ENCODE assay signal across 8 cellular contexts in genomic region chr9:129027685-129028191, GRCh38. TPM values are rescaled to one million over a fixed set of nuclear protein-coding genes. Genes with fewer than 3 reads are reported as not detected.
DNase-seq lines count a peak whose midpoint lies in the region; ATAC-seq and FAIRE-seq lines count a peak whose summit lies in the region.

No MANE protein-coding gene starts in this region.

- FAIRE-seq in urothelium cell line (lab: Jason Lieb, UNC): no peak

- H3K27ac ChIP-seq in mucosa of rectum (ENCODE audit: low read depth in 2 of 2, low read length in 2 of 2): peak overlapping the region; percentile 63 to 71

- peaks cover 11 to 22% of the 10 kb centered on the region in 2 donors for H3K4me1 ChIP-seq in mucosa of rectum (ENCODE audit: control insufficient read depth in 2 of 2, insufficient read depth in 2 of 2, low read length in 2 of 2)

- peak; percentile 47 for ATAC-seq in GM19351 (IDR thresholded peaks at IDR 0.05; ENCODE audit: unreplicated experiment)
- ATAC-seq in HG03442 (IDR thresholded peaks at IDR 0.05; ENCODE audit: unreplicated experiment): peak; percentile 41

- H3K27me3 ChIP-seq in mucosa of rectum (ENCODE audit: control insufficient read depth in 2 of 2, insufficient read depth in 2 of 2, low read length in 2 of 2): no peaks in the 10 kb centered on the region

- no peaks in the 10 kb centered on the region for H3K36me3 ChIP-seq in mucosa of rectum (ENCODE audit: control insufficient read depth in 2 of 2, insufficient read depth in 2 of 2, low read length in 2 of 2)

- no peaks in the 10 kb centered on the region for H3K9me3 ChIP-seq in mucosa of rectum (ENCODE audit: control insufficient read depth in 2 of 2, low read length in 2 of 2)

- peak; percentile 46 for DNase-seq in DMS53 treated with DMSO at 0.1 percent for 48 hours (lab: John Stamatoyannopoulos, UW; ENCODE audit: unreplicated experiment)
- DNase-seq in SK-N-DZ (ENCODE audit: low spot score): peak; percentile 60
- DNase-seq in effector CD4-positive, alpha-beta T cell: peak; percentile 63
- peak; percentile 67 for DNase-seq in urothelium cell line (ENCODE audit: low spot score)
- no peak for DNase-seq in NCI-H1694 (lab: John Stamatoyannopoulos, UW)

- H3K9ac ChIP-seq in mucosa of rectum (ENCODE audit: low read depth in 1 of 2, low read length in 2 of 2): peak overlapping the region; percentile 75 to 87

- H3K4me3 ChIP-seq in mucosa of rectum (ENCODE audit: low read length in 2 of 2): peak overlapping the region; percentile 82 to 86

RNA-seq across cellular contexts. Expression of gene SH3GLB2, which starts 0.4 kb away (rescaled TPM):
- 92.3 and 111 TPM in 2 replicates for polyA plus RNA-seq in SK-N-DZ (2014; cell fraction: cytosol; rRNA removed)
- 585 and 610 TPM in 2 replicates for polyA plus RNA-seq in SK-N-DZ (2014; cell fraction: nucleus; rRNA removed)

RNA-seq across cellular contexts. Expression of gene MIGA2, which starts 8.7 kb away (rescaled TPM):
- 23.2 and 35.4 TPM in 2 replicates for polyA plus RNA-seq in SK-N-DZ (2014; cell fraction: cytosol; rRNA removed)
- 214 and 304 TPM in 2 replicates for polyA plus RNA-seq in SK-N-DZ (2014; cell fraction: nucleus; rRNA removed)

RNA-seq across cellular contexts. Expression of gene DOLPP1, which starts 53.2 kb away (rescaled TPM):
- 56.8 and 59.2 TPM in 2 replicates for polyA plus RNA-seq in SK-N-DZ (2014; cell fraction: cytosol; rRNA removed)
- polyA plus RNA-seq in SK-N-DZ (2014; cell fraction: nucleus; rRNA removed): 39.0 and 39.1 TPM in 2 replicates
